In the genomic region with DNA sequence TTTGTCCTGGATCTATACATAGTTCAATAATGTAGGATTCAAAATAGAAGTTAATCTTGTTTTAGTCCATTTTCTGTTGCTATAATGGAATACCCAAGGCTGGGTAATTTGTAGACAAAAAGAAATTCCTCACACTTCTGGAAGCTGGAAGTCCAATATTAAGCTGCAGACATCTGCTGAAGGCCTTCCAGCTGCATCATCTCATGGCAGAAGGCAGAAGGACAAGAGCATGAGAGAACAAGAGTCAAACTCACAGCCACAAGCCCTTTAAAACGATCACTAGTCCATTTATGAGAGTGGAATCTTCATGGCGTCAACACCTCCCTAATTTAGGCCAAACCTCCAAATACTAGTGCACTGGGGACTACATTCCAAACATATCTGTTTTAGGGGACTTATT, we compare ENCODE assay signal across 28 cellular contexts.
"Had no signal": no experiment of that assay in that cellular context is flagged by ENCODE, and none has a peak within 500 bp of the region (broad histone marks: within the 10 kb centered on the region; RNA-seq: fewer than 3 reads in every experiment).

No MANE protein-coding gene starts in this region.

- H3K4me3 ChIP-seq: stomach, suprapubic skin, testis, thoracic aorta, thyroid gland, tibial artery, tibial nerve, transverse colon, upper lobe of left lung, upper lobe of right lung, uterus, vagina had no signal

- H3K27me3 ChIP-seq: stomach, suprapubic skin, testis, thyroid gland, tibial artery, tibial nerve, transverse colon, upper lobe of left lung, upper lobe of right lung, uterus, vagina had no signal

- H3K9me3 ChIP-seq: stomach, suprapubic skin, testis, thoracic aorta, thyroid gland, tibial artery, tibial nerve, transverse colon, upper lobe of left lung, upper lobe of right lung, uterus, vagina had no signal

- H3K4me1 Mint-ChIP-seq: stimulated activated effector memory CD8-positive, alpha-beta T cell treated with anti-CD3 and anti-CD28 coated beads, Interleukin-12 subunit alpha, Interleukin-12 subunit beta, amount 100 ng/mL, for 72 hours; stimulated activated memory B cell treated with anti-CD40 and anti-IgM and Interleukin-4, amounts not matched to agents 10 μg/mL and 1 μg/mL and 100 μg/mL, for 72 hours; stimulated activated naive B cell treated with anti-CD40 and anti-IgM and Interleukin-4, amounts not matched to agents 10 μg/mL and 1 μg/mL and 100 μg/mL, for 72 hours; stimulated activated naive CD8-positive, alpha-beta T cell treated with anti-CD3 and anti-CD28 coated beads, Interleukin-15, amount 100 ng/mL, for 72 hours had no signal

- H3K27me3 Mint-ChIP-seq: stimulated activated memory B cell treated with anti-CD40 and anti-IgM and Interleukin-4, amounts not matched to agents 10 μg/mL and 1 μg/mL and 100 μg/mL, for 72 hours; stimulated activated naive B cell treated with anti-CD40 and anti-IgM and Interleukin-4, amounts not matched to agents 10 μg/mL and 1 μg/mL and 100 μg/mL, for 72 hours; stimulated activated naive CD8-positive, alpha-beta T cell treated with anti-CD3 and anti-CD28 coated beads, Interleukin-15, amount 100 ng/mL, for 72 hours; stimulated activated naive CD8-positive, alpha-beta T cell treated with anti-CD3 and anti-CD28 coated beads, Interleukin-15, Interleukin-2, amounts not matched to agents 100 ng/mL and 50 ng/mL, for 24 hours; type B pancreatic cell had no signal

- H3K4me3 Mint-ChIP-seq: stimulated activated effector memory CD8-positive, alpha-beta T cell treated with anti-CD3 and anti-CD28 coated beads, Interleukin-12 subunit alpha, Interleukin-12 subunit beta, amount 100 ng/mL, for 72 hours; stimulated activated memory B cell treated with anti-CD40 and anti-IgM and Interleukin-4, amounts not matched to agents 10 μg/mL and 1 μg/mL and 100 μg/mL, for 72 hours; stimulated activated naive B cell treated with anti-CD40 and anti-IgM and Interleukin-4, amounts not matched to agents 10 μg/mL and 1 μg/mL and 100 μg/mL, for 72 hours; stimulated activated naive CD8-positive, alpha-beta T cell treated with anti-CD3 and anti-CD28 coated beads, Interleukin-15, amount 100 ng/mL, for 72 hours; stimulated activated naive CD8-positive, alpha-beta T cell treated with anti-CD3 and anti-CD28 coated beads, Interleukin-15, Interleukin-2, amounts not matched to agents 100 ng/mL and 50 ng/mL, for 24 hours; type B pancreatic cell had no signal

- H3K9me3 Mint-ChIP-seq: stimulated activated memory B cell treated with anti-CD40 and anti-IgM and Interleukin-4, amounts not matched to agents 10 μg/mL and 1 μg/mL and 100 μg/mL, for 72 hours; type B pancreatic cell had no signal

- H3K27ac ChIP-seq: stomach, suprapubic skin, testis, thoracic aorta, thyroid gland, tibial artery, tibial nerve, transverse colon, upper lobe of left lung, upper lobe of right lung, uterus, vagina had no signal

- DNase-seq: stimulated activated CD4-positive, alpha-beta T cell treated with anti-CD3 and anti-CD28 coated beads, Interleukin-2, amount 100 ng/mL, for 48 hours; stimulated activated CD4-positive, alpha-beta T cell treated with anti-CD3 and anti-CD28 coated beads, Interleukin-4, amount 100 ng/mL, for 1 hour; stimulated activated CD4-positive, alpha-beta T cell treated with anti-CD3 and anti-CD28 coated beads, Interleukin-4, amount 100 ng/mL, for 24 hours; stimulated activated CD4-positive, alpha-beta T cell treated with anti-CD3 and anti-CD28 coated beads, Interleukin-4, amount 100 ng/mL, for 4 hours; stimulated activated CD8-positive, alpha-beta memory T cell treated with anti-CD3 and anti-CD28 coated beads, Interleukin-4, amount 100 ng/mL, for 48 hours; stimulated activated naive B cell treated with anti-CD40 and anti-IgM and Interleukin-4, amounts not matched to agents 10 μg/mL and 1 μg/mL and 100 μg/mL, for 72 hours; stimulated activated naive CD4-positive, alpha-beta T cell; stimulated activated naive CD4-positive, alpha-beta T cell treated with Interleukin-2 at 50 U/mL for 16 hours; stimulated activated naive CD8-positive, alpha-beta T cell treated with anti-CD3 and anti-CD28 coated beads, Interleukin-15, amount 100 ng/mL, for 72 hours; stimulated activated naive CD8-positive, alpha-beta T cell treated with anti-CD3 and anti-CD28 coated beads, Interleukin-15, Interleukin-2, amounts not matched to agents 100 U/mL and 50 U/mL, for 24 hours; stomach; substantia nigra; testis; thyroid gland; tibial artery; transverse colon; trophoblast cell; upper lobe of left lung; upper lobe of right lung; uterus had no signal

- ATAC-seq: stimulated activated effector memory CD8-positive, alpha-beta T cell treated with anti-CD3 and anti-CD28 coated beads, Interleukin-12 subunit alpha, Interleukin-12 subunit beta, amount 100 ng/mL, for 72 hours; stimulated activated memory B cell treated with anti-CD40 and anti-IgM and Interleukin-4, amounts not matched to agents 10 μg/mL and 1 μg/mL and 100 μg/mL, for 72 hours; stimulated activated naive B cell treated with anti-CD40 and anti-IgM and Interleukin-4, amounts not matched to agents 10 μg/mL and 1 μg/mL and 100 μg/mL, for 72 hours; stimulated activated naive CD8-positive, alpha-beta T cell treated with anti-CD3 and anti-CD28 coated beads, Interleukin-15, amount 100 ng/mL, for 72 hours; stimulated activated naive CD8-positive, alpha-beta T cell treated with anti-CD3 and anti-CD28 coated beads, Interleukin-15, Interleukin-2, amounts not matched to agents 100 U/mL and 50 U/mL, for 24 hours; upper lobe of right lung had no signal

- H3K36me3 Mint-ChIP-seq: stimulated activated effector memory CD8-positive, alpha-beta T cell treated with anti-CD3 and anti-CD28 coated beads, Interleukin-12 subunit alpha, Interleukin-12 subunit beta, amount 100 ng/mL, for 72 hours; stimulated activated memory B cell treated with anti-CD40 and anti-IgM and Interleukin-4, amounts not matched to agents 10 μg/mL and 1 μg/mL and 100 μg/mL, for 72 hours; stimulated activated naive B cell treated with anti-CD40 and anti-IgM and Interleukin-4, amounts not matched to agents 10 μg/mL and 1 μg/mL and 100 μg/mL, for 72 hours; type B pancreatic cell had no signal

- H3K4me1 ChIP-seq: testis, thyroid gland, tibial nerve, transverse colon, upper lobe of left lung, upper lobe of right lung, uterus, vagina had no signal
